In genomic region chr5:579746-580366, GRCh38 we compare ENCODE assay signal across 1 cellular context.
TF ChIP-seq lines count a peak whose summit lies in the region.

No MANE protein-coding gene starts in this region.

TF ChIP-seq in H1, 55 proteins besides CTCF, POLR2A, EP300 and RAD21:
- TF ChIP-seq TCF12 (IDR thresholded peaks at IDR 0.05; ENCODE audit: low read depth, low read length) (0 out of 2 replicates have a peak, but pooled peaks have one; percentile 18), CHD2 (IDR thresholded peaks at IDR 0.05; ENCODE audit: low read length) (no peak)
